15 cellular contexts compared by ENCODE assay signal in the genomic region with DNA sequence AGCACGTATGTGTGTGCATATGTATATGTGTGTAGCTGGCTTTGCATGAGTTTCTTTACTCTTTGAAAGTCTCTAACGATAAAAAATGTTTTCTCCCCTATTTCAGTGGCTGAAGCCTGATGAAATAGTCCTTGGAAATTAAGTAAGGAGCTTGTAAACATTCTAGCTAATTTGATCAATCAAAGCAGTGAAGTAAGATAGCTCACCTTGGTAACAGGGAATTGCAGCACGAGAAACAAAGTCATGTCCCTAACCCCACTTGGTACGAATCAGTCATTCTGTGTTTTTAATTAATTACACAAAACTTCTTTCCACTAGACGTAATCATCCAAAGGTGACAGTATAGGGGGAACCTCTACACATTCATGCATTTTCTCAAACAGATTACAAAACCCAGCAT. TPM values are rescaled to one million over a fixed set of nuclear protein-coding genes. Genes with fewer than 3 reads are reported as not detected.
DNase-seq lines count a peak whose midpoint lies in the region; ATAC-seq, FAIRE-seq and TF ChIP-seq lines count a peak whose summit lies in the region.
"Had no signal": no experiment of that assay in that cellular context is flagged by ENCODE, and none has a peak within 500 bp of the region (broad histone marks: within the 10 kb centered on the region; RNA-seq: fewer than 3 reads in every experiment).

No MANE protein-coding gene starts in this region.

- in situ Hi-C loops in HepG2 (cut with HindIII; ENCODE audit: extremely low pct_ligation_motif_present, low pct_unique_long_range_greater_than_20kb) = no loop called here

- H3K36me3 ChIP-seq in liver (ENCODE audit: control insufficient read depth in 4 of 4, insufficient read depth in 3 of 4, low read depth in 1 of 4, low read length in 3 of 4) (no peaks in the 10 kb centered on the region), HepG2 (replicated peaks in 1 of 2; ENCODE audit: control insufficient read depth in 1 of 2, insufficient read depth in 2 of 2, low read length in 2 of 2) (no peaks in the 10 kb centered on the region), ectodermal cell (ENCODE audit: control insufficient read depth, insufficient read depth, low read length) (no peaks in the 10 kb centered on the region), stomach (no peaks in the 10 kb centered on the region)
- H3K36me3 ChIP-seq in naive thymus-derived CD4-positive, alpha-beta T cell (ENCODE audit: control insufficient read depth in 2 of 3, insufficient read depth in 3 of 3, low read length in 3 of 3) = no peaks in the 10 kb centered on the region
- H3K36me3 ChIP-seq: BLaER1 had no signal

- no peak for TF ChIP-seq POLR2A in HepG2 (IDR thresholded peaks at IDR 0.05; ENCODE audit: insufficient read depth in 1 of 2, low read depth in 2 of 2, low read length in 2 of 2)
- TF ChIP-seq POLR2A in stomach (IDR thresholded peaks at IDR 0.05) = no peak

- H3K4me3 ChIP-seq in liver (ENCODE audit: low read depth in 1 of 3, low read length in 3 of 3) = no peak overlapping the region
- no peak overlapping the region for H3K4me3 ChIP-seq in HepG2 (replicated peaks in 1 of 3; ENCODE audit: insufficient read depth in 1 of 3, low read depth in 2 of 3, low read length in 3 of 3)
- H3K4me3 ChIP-seq in ectodermal cell (ENCODE audit: insufficient read depth, low read depth, low read length) = no peak overlapping the region
- H3K4me3 ChIP-seq in naive thymus-derived CD4-positive, alpha-beta T cell (ENCODE audit: low read length) = no peak overlapping the region
- no peak overlapping the region for H3K4me3 ChIP-seq in stomach
- H3K4me3 ChIP-seq: BLaER1 had no signal

- H2AFZ ChIP-seq in HepG2 (ENCODE audit: low read length) = no peak overlapping the region

- no peak overlapping the region for H3K4me2 ChIP-seq in HepG2 (ENCODE audit: low read depth, low read length)
- H3K4me2 ChIP-seq: BLaER1 had no signal

- no peak for TF ChIP-seq EP300 in HepG2 (IDR thresholded peaks at IDR 0.05; ENCODE audit: low read depth in 2 of 2, low read length in 2 of 2)
- TF ChIP-seq EP300 in HepG2 (CRISPR knock-in tag; IDR thresholded peaks at IDR 0.05; ENCODE audit: borderline replicate concordance) = no peak
- no peak for TF ChIP-seq EP300 in stomach (IDR thresholded peaks at IDR 0.05)

- no peak overlapping the region for H3K27ac Mint-ChIP-seq in naive thymus-derived CD4-positive, alpha-beta T cell
- H3K27ac Mint-ChIP-seq: CD8-positive, alpha-beta memory T cell had no signal

- POLR2A ChIA-PET in HepG2 (lab: Yijun Ruan, JAX) = interaction anchor here (1.2 kb wide), 1 partner anchor 39 kb away, joined by 4 read pairs; no protein-coding TSS in a partner anchor
- POLR2A ChIA-PET in naive thymus-derived CD4-positive, alpha-beta T cell (lab: Charles Lee) = no interaction called here

- WGBS in liver = 57% methylated on average over 5 of the region's 5 CpGs
- WGBS in HepG2 (ENCODE audit: low lambda C conversion rate) = 32% methylated on average over 5 of the region's 5 CpGs
- WGBS in ectodermal cell, 2 experiments = 90 to 93% methylated on average over 5 of the region's 5 CpGs
- 66 to 80% (median 72%) methylated on average over 5 of the region's 5 CpGs for WGBS in stomach, 5 donors

- H3K4me1 ChIP-seq in liver (ENCODE audit: control insufficient read depth in 4 of 4, insufficient read depth in 4 of 4, low read length in 3 of 4) (peaks cover 0 to 11% (median 11%) of the 10 kb centered on the region in 4 donors), HepG2 (ENCODE audit: insufficient read depth, low read length) (peaks cover 20% of the 10 kb centered on the region), ectodermal cell (ENCODE audit: control insufficient read depth, insufficient read depth, low read length) (peaks cover 7% of the 10 kb centered on the region), stomach (no peaks in the 10 kb centered on the region)
- H3K4me1 ChIP-seq in naive thymus-derived CD4-positive, alpha-beta T cell (ENCODE audit: control insufficient read depth in 2 of 2, insufficient read depth in 2 of 2, low read length in 2 of 2) = no peaks in the 10 kb centered on the region
- H3K4me1 ChIP-seq: BLaER1, Caco-2 had no signal

- H3K9ac ChIP-seq in liver (ENCODE audit: low read depth in 1 of 2, low read length in 2 of 2) = no peak overlapping the region
- no peak overlapping the region for H3K9ac ChIP-seq in HepG2 (ENCODE audit: insufficient read depth, low read depth, low read length)
- H3K9ac ChIP-seq: BLaER1 had no signal

- ATAC-seq in HepG2 = no peak
- peak; percentile 61 for ATAC-seq in left lobe of liver
- no peak for ATAC-seq in naive thymus-derived CD4-positive, alpha-beta T cell
- no peak for ATAC-seq in GM18867 (IDR thresholded peaks at IDR 0.05; ENCODE audit: unreplicated experiment)

- no peak for FAIRE-seq in HepG2 (lab: Jason Lieb, UNC)

- H3K36me3 Mint-ChIP-seq in naive thymus-derived CD4-positive, alpha-beta T cell = no peaks in the 10 kb centered on the region
- H3K36me3 Mint-ChIP-seq: CD8-positive, alpha-beta memory T cell had no signal

- no peaks in the 10 kb centered on the region for H4K20me1 ChIP-seq in HepG2 (ENCODE audit: insufficient read depth, low read length)
- H4K20me1 ChIP-seq: BLaER1 had no signal

- CTCF ChIA-PET in HepG2 (lab: Yijun Ruan, JAX; ENCODE audit: low intra/inter-chr PET ratio, low total read pairs) = no interaction called here
- CTCF ChIA-PET in naive thymus-derived CD4-positive, alpha-beta T cell (lab: Charles Lee) = no interaction called here

- no peak overlapping the region for H3K4me3 Mint-ChIP-seq in naive thymus-derived CD4-positive, alpha-beta T cell
- H3K4me3 Mint-ChIP-seq: CD8-positive, alpha-beta memory T cell had no signal

- H3K27ac ChIP-seq in liver (ENCODE audit: low read depth in 1 of 2, low read length in 2 of 2) (peak overlapping the region; percentile 1 to 63), HepG2 (ENCODE audit: extremely low read length, insufficient read depth, low read length) (no peak overlapping the region), ectodermal cell (ENCODE audit: insufficient read depth, low read depth, low read length, poor library complexity, severe bottlenecking) (peak overlapping the region; percentile 11), temporal lobe (ENCODE audit: low read depth, low read length) (peak overlapping the region; percentile 98), stomach (no peak overlapping the region)
- H3K27ac ChIP-seq in naive thymus-derived CD4-positive, alpha-beta T cell (ENCODE audit: low read depth, low read length) = no peak overlapping the region
- H3K27ac ChIP-seq: 22Rv1, BLaER1 had no signal

- H3K79me2 ChIP-seq in HepG2 (ENCODE audit: insufficient read depth, low read length) = no peaks in the 10 kb centered on the region

- H3K9me3 ChIP-seq in liver (ENCODE audit: control insufficient read depth in 4 of 4, low read length in 3 of 4) = no peaks in the 10 kb centered on the region
- H3K9me3 ChIP-seq in HepG2 (ENCODE audit: low read length) = no peaks in the 10 kb centered on the region
- no peaks in the 10 kb centered on the region for H3K9me3 ChIP-seq in ectodermal cell (ENCODE audit: control insufficient read depth, low read length)
- no peaks in the 10 kb centered on the region for H3K9me3 ChIP-seq in naive thymus-derived CD4-positive, alpha-beta T cell (ENCODE audit: control insufficient read depth in 2 of 3, low read length in 3 of 3)
- no peaks in the 10 kb centered on the region for H3K9me3 ChIP-seq in stomach
- H3K9me3 ChIP-seq: BLaER1, Caco-2 had no signal

- intact Hi-C loops in HepG2 (cut with micrococcal nuclease; ENCODE audit: unreplicated experiment) (no loop called here), stomach (cut with DNase I; ENCODE audit: low total_unique reads) (no loop called here)
- intact Hi-C loops in naive thymus-derived CD4-positive, alpha-beta T cell (cut with micrococcal nuclease) = no loop called here

- TF ChIP-seq RAD21 in liver (IDR thresholded peaks at IDR 0.05) (no peak), HepG2 (CRISPR knock-in tag; IDR thresholded peaks at IDR 0.05) (no peak)

- peaks cover 0 to 5% (median 0%) of the 10 kb centered on the region in 5 donors for H3K27me3 Mint-ChIP-seq in naive thymus-derived CD4-positive, alpha-beta T cell
- H3K27me3 Mint-ChIP-seq: CD8-positive, alpha-beta memory T cell had no signal

- TF ChIP-seq CTCF in liver (IDR thresholded peaks at IDR 0.05; ENCODE audit: low read depth, low read length, missing input control) = no peak
- TF ChIP-seq CTCF in HepG2 (CRISPR knock-in tag; IDR thresholded peaks at IDR 0.05) = no peak
- no peak for TF ChIP-seq CTCF in stomach (IDR thresholded peaks at IDR 0.05)

- H3K9me3 Mint-ChIP-seq in naive thymus-derived CD4-positive, alpha-beta T cell = no peaks in the 10 kb centered on the region
- H3K9me3 Mint-ChIP-seq: CD8-positive, alpha-beta memory T cell had no signal

- BruUV-seq in HepG2 (replicated peaks; lab: Mats Ljungman, UMichigan) = no TSS peak

- DNase-seq in HepG2 (ENCODE audit: low spot score) (no peak), left lobe of liver (ENCODE audit: low spot score) (no peak), stomach (no peak)
- DNase-seq in naive thymus-derived CD4-positive, alpha-beta T cell = no peak
- DNase-seq: AML-193; Caco-2; CD8-positive, alpha-beta memory T cell; DMS53; GF-D8 had no signal

- H3K4me1 Mint-ChIP-seq in naive thymus-derived CD4-positive, alpha-beta T cell = no peaks in the 10 kb centered on the region
- H3K4me1 Mint-ChIP-seq: CD8-positive, alpha-beta memory T cell had no signal

- H3K27me3 ChIP-seq in liver (ENCODE audit: control insufficient read depth in 4 of 4, insufficient read depth in 4 of 4, low read length in 3 of 4) (no peaks in the 10 kb centered on the region), HepG2 (ENCODE audit: control insufficient read depth in 1 of 2, insufficient read depth in 2 of 2, low read length in 2 of 2) (no peaks in the 10 kb centered on the region), ectodermal cell (ENCODE audit: control insufficient read depth, insufficient read depth, low read length, poor library complexity, severe bottlenecking) (no peaks in the 10 kb centered on the region), stomach (no peaks in the 10 kb centered on the region)
- H3K27me3 ChIP-seq in naive thymus-derived CD4-positive, alpha-beta T cell (ENCODE audit: control insufficient read depth in 2 of 2, insufficient read depth in 2 of 2, low read length in 2 of 2) = no peaks in the 10 kb centered on the region
- H3K27me3 ChIP-seq: BLaER1 had no signal

RNA-seq across cellular contexts. Expression of gene GPR37, which starts 41.5 kb away (rescaled TPM):
- 10 to 100 TPM in 1 of 2 donors, under 1 TPM in 1; 0.33 to 12.0 TPM for total RNA-seq in liver
- polyA plus RNA-seq in liver = 10 to 100 TPM in 1 of 2 donors, 1 to 10 TPM in 1; 5.9 to 11.5 TPM
- not detected in 2 replicates for total RNA-seq in HepG2 (2016; rRNA removed; fragmentation: Illumina TruSeq; extraction: Trizol)
- not detected in 2 replicates for total RNA-seq in HepG2 (2016; cell fraction: cytosol; rRNA removed; fragmentation: Illumina TruSeq; extraction: Trizol; ENCODE audit: low read depth)
- not detected in 2 replicates for total RNA-seq in HepG2 (2016; cell fraction: insoluble cytoplasmic fraction; rRNA removed; fragmentation: Illumina TruSeq; extraction: Trizol)
- total RNA-seq in HepG2 (2016; cell fraction: membrane; rRNA removed; fragmentation: Illumina TruSeq; extraction: Trizol) = not detected in 2 replicates
- not detected in 2 replicates for total RNA-seq in HepG2 (2016; cell fraction: nucleus; rRNA removed; fragmentation: Illumina TruSeq; extraction: Trizol)
- polyA plus RNA-seq in HepG2 (2011; rRNA removed) = not detected in 2 replicates
- not detected in 2 replicates for polyA plus RNA-seq in HepG2 (2011; cell fraction: cytosol; rRNA removed)
- 0.03 TPM in 1 of 2 replicates, not detected in the other for polyA plus RNA-seq in HepG2 (2011; cell fraction: nucleus; rRNA removed)
- not detected in 2 replicates for polyA plus RNA-seq in HepG2 (2012)
- not detected in 2 replicates for polyA plus RNA-seq in HepG2 (2016; cell fraction: cytosol; fragmentation: Illumina TruSeq; extraction: Trizol; ENCODE audit: low read depth)
- not detected in 2 replicates for polyA plus RNA-seq in HepG2 (2016; cell fraction: insoluble cytoplasmic fraction; fragmentation: Illumina TruSeq; extraction: Trizol; ENCODE audit: low read depth)
- not detected in 2 replicates for polyA plus RNA-seq in HepG2 (2016; cell fraction: membrane; fragmentation: Illumina TruSeq; extraction: Trizol; ENCODE audit: low read depth)
- not detected in 2 replicates for polyA plus RNA-seq in HepG2 (2016; cell fraction: nucleus; fragmentation: Illumina TruSeq; extraction: Trizol; ENCODE audit: insufficient read depth, low read depth)
- 0.61 TPM in 1 of 2 replicates, not detected in the other for polyA minus RNA-seq in HepG2 (2011; rRNA and poly(A)+ RNA removed; ENCODE audit: low replicate concordance)
- not detected in 2 replicates for polyA minus RNA-seq in HepG2 (2011; cell fraction: cytosol; rRNA and poly(A)+ RNA removed)
- polyA minus RNA-seq in HepG2 (2011; cell fraction: nucleus; rRNA and poly(A)+ RNA removed) = not detected in 2 replicates
- 2.0 TPM for polyA plus RNA-seq in ectodermal cell (2013, experiment 1 of 4)
- 1.4 TPM for polyA plus RNA-seq in ectodermal cell (2013, experiment 2 of 4)
- 1.4 TPM for polyA plus RNA-seq in ectodermal cell (2013, experiment 3 of 4)
- polyA plus RNA-seq in ectodermal cell (2013, experiment 4 of 4) = 1.5 TPM
- total RNA-seq in left lobe of liver = 14.2 TPM
- total RNA-seq in temporal lobe = 20.9 TPM
- not detected for total RNA-seq in naive thymus-derived CD4-positive, alpha-beta T cell
- polyA plus RNA-seq in naive thymus-derived CD4-positive, alpha-beta T cell = not detected
- total RNA-seq in stomach = 1 to 10 TPM in 2 of 5 donors, under 1 TPM in 1, not detected in 2; under 0.01 to 9.2 (median 3.6) TPM
- polyA plus RNA-seq in stomach = under 1 TPM; 0.15 to 0.73 (median 0.31) TPM
- total RNA-seq: CD8-positive, alpha-beta memory T cell had no signal
- polyA plus RNA-seq: CD8-positive, alpha-beta memory T cell had no signal

Comparison
In these comparisons a context has a peak if more than half of its experiments do, and no peak if none do; other contexts are left out.
1. H3K27ac ChIP-seq: peak in liver (2 of 2), ectodermal cell (single experiment) and temporal lobe (single experiment); none in HepG2 (single experiment), naive thymus-derived CD4-positive, alpha-beta T cell (single experiment) and stomach (0 of 5).